11 cellular contexts compared by ENCODE assay signal in genomic region chr2:182379235-182379634, GRCh38. TPM values are rescaled to one million over a fixed set of nuclear protein-coding genes. Genes with fewer than 3 reads are reported as not detected.
DNase-seq lines count a peak whose midpoint lies in the region; ATAC-seq and TF ChIP-seq lines count a peak whose summit lies in the region.
"Had no signal": no experiment of that assay in that cellular context is flagged by ENCODE, and none has a peak within 500 bp of the region (broad histone marks: within the 10 kb centered on the region; RNA-seq: fewer than 3 reads in every experiment).

No MANE protein-coding gene starts in this region.

- H3K9me3 ChIP-seq in breast epithelium (peaks cover 7 to 23% of the 10 kb centered on the region in 2 donors), uterus (peaks cover 0 to 3% of the 10 kb centered on the region in 2 donors)

- H3K4me1 Mint-ChIP-seq in MCF 10A (ENCODE audit: insufficient read depth, unreplicated experiment), result peaks cover 5% of the 10 kb centered on the region
- H3K4me1 Mint-ChIP-seq in naive thymus-derived CD8-positive, alpha-beta T cell, result no peaks in the 10 kb centered on the region
- H3K4me1 Mint-ChIP-seq: activated CD4-positive, alpha-beta T cell treated with anti-CD3 and anti-CD28 coated beads for 36 hours had no signal

- no peaks in the 10 kb centered on the region for H3K36me3 Mint-ChIP-seq in MCF 10A (ENCODE audit: insufficient read depth, unreplicated experiment)
- H3K36me3 Mint-ChIP-seq in naive thymus-derived CD8-positive, alpha-beta T cell, result peaks cover 0 to 12% (median 0%) of the 10 kb centered on the region in 3 donors

- H3K27me3 ChIP-seq in breast epithelium (no peaks in the 10 kb centered on the region), uterus (no peaks in the 10 kb centered on the region)

- H3K27ac ChIP-seq in breast epithelium (no peak overlapping the region), uterus (peak overlapping the region; percentile 6 to 10)

- in situ Hi-C loops in astrocyte of the spinal cord (cut with HindIII; ENCODE audit: low sequenced_read_pairs), result no loop called here

- no peak for TF ChIP-seq CTCF in MCF 10A (IDR thresholded peaks at IDR 0.05; ENCODE audit: unreplicated experiment)
- no peak for TF ChIP-seq CTCF in breast epithelium (IDR thresholded peaks at IDR 0.05)
- no peak for TF ChIP-seq CTCF in astrocyte of the spinal cord (IDR thresholded peaks at IDR 0.05; ENCODE audit: low read depth, low read length)
- no peak for TF ChIP-seq CTCF in uterus (IDR thresholded peaks at IDR 0.05)

- BruUV-seq in MCF 10A (replicated peaks; lab: Mats Ljungman, UMichigan), result no TSS peak

- H3K9me3 Mint-ChIP-seq in MCF 10A (ENCODE audit: unreplicated experiment), result peaks cover 16% of the 10 kb centered on the region
- peaks cover 0 to 48% (median 26%) of the 10 kb centered on the region in 9 donors for H3K9me3 Mint-ChIP-seq in naive thymus-derived CD8-positive, alpha-beta T cell

- TF ChIP-seq POLR2A in breast epithelium (IDR thresholded peaks at IDR 0.05), result no peak
- no peak for TF ChIP-seq POLR2A in uterus (IDR thresholded peaks at IDR 0.05)

- peak overlapping the region; percentile 54 for H3K27ac Mint-ChIP-seq in MCF 10A (ENCODE audit: low read depth, unreplicated experiment)
- no peak overlapping the region for H3K27ac Mint-ChIP-seq in naive thymus-derived CD8-positive, alpha-beta T cell
- H3K27ac Mint-ChIP-seq: activated CD4-positive, alpha-beta T cell treated with anti-CD3 and anti-CD28 coated beads for 36 hours had no signal

- H3K4me3 Mint-ChIP-seq in MCF 10A (ENCODE audit: unreplicated experiment), result no peak overlapping the region
- H3K4me3 Mint-ChIP-seq in naive thymus-derived CD8-positive, alpha-beta T cell, result no peak overlapping the region
- H3K4me3 Mint-ChIP-seq: activated CD4-positive, alpha-beta T cell treated with anti-CD3 and anti-CD28 coated beads for 36 hours had no signal

- POLR2A ChIA-PET in MCF 10A (lab: Yijun Ruan, JAX), result no interaction called here
- POLR2A ChIA-PET in naive thymus-derived CD8-positive, alpha-beta T cell (lab: Charles Lee), result no interaction called here

- DNase-seq in MCF 10A (ENCODE audit: unreplicated experiment) (peak; percentile 12), breast epithelium (ENCODE audit: low spot score in 2 of 2) (no peak), astrocyte of the spinal cord (ENCODE audit: low read depth, low spot score) (peak; percentile 75), inferior parietal cortex (ENCODE audit: extremely low spot score) (peak; percentile 42), uterus (no peak), GDM1 (lab: John Stamatoyannopoulos, UW) (no peak)
- DNase-seq in naive thymus-derived CD8-positive, alpha-beta T cell, result no peak
- DNase-seq: activated CD4-positive, alpha-beta T cell treated with anti-CD3 and anti-CD28 coated beads for 36 hours; hypothalamus; stimulated activated CD4-positive, alpha-beta T cell treated with anti-CD3 and anti-CD28 coated beads, Interleukin-12 subunit alpha, Interleukin-12 subunit beta, amount 100 ng/mL, for 4 hours had no signal

- H3K36me3 ChIP-seq in breast epithelium (no peaks in the 10 kb centered on the region), uterus (no peaks in the 10 kb centered on the region)

- CTCF ChIA-PET in MCF 10A (lab: Yijun Ruan, JAX), result interaction anchor here (0.6 kb wide), 1 partner anchor 1679 kb away, joined by 4 read pairs; no protein-coding TSS in a partner anchor

- H3K4me3 ChIP-seq in breast epithelium (no peak overlapping the region), astrocyte of the spinal cord (ENCODE audit: low read depth, low read length) (no peak overlapping the region), uterus (no peak overlapping the region)

- intact Hi-C loops in MCF 10A (cut with micrococcal nuclease) (no loop called here), breast epithelium (cut with DNase I; ENCODE audit: low total_unique reads) (loop anchor here (5.0 kb wide), 1 partner anchor 1862 kb away; no protein-coding TSS in a partner anchor), uterus (cut with DNase I; ENCODE audit: low total_unique reads) (no loop called here)

- no peak for ATAC-seq in naive thymus-derived CD8-positive, alpha-beta T cell
- no peak for ATAC-seq in esophagus mucosa
- ATAC-seq: activated CD4-positive, alpha-beta T cell treated with anti-CD3 and anti-CD28 coated beads for 36 hours had no signal

- no peaks in the 10 kb centered on the region for H3K27me3 Mint-ChIP-seq in MCF 10A (ENCODE audit: insufficient read depth, unreplicated experiment)
- no peaks in the 10 kb centered on the region for H3K27me3 Mint-ChIP-seq in naive thymus-derived CD8-positive, alpha-beta T cell
- H3K27me3 Mint-ChIP-seq: activated CD4-positive, alpha-beta T cell treated with anti-CD3 and anti-CD28 coated beads for 36 hours had no signal

- no peaks in the 10 kb centered on the region for H3K4me1 ChIP-seq in breast epithelium
- H3K4me1 ChIP-seq in uterus, result peaks cover 0 to 3% of the 10 kb centered on the region in 2 donors

RNA-seq across cellular contexts. Expression of gene PDE1A, which starts 47.6 kb away (rescaled TPM):
- total RNA-seq in MCF 10A (2022) (0.15 and 0.30 TPM in 2 replicates), breast epithelium (1 to 10 TPM; 4.3 to 7.9 (median 5.6) TPM), uterus (10 to 100 TPM; 13.1 to 83.1 (median 27.3) TPM), esophagus mucosa (1.2 TPM)
- total RNA-seq in naive thymus-derived CD8-positive, alpha-beta T cell, result not detected
- polyA plus RNA-seq in naive thymus-derived CD8-positive, alpha-beta T cell, result not detected
- total RNA-seq: activated CD4-positive, alpha-beta T cell treated with anti-CD3 and anti-CD28 coated beads for 36 hours had no signal

Comparison
In these comparisons a context has a peak if more than half of its experiments do, and no peak if none do; other contexts are left out.
1. DNase-seq: peak in MCF 10A (single experiment), astrocyte of the spinal cord (single experiment) and inferior parietal cortex (single experiment); none in breast epithelium (0 of 2), uterus (0 of 2), GDM1 (single experiment) and naive thymus-derived CD8-positive, alpha-beta T cell (0 of 10).
2. H3K27ac ChIP-seq: peak in uterus (2 of 2); none in breast epithelium (0 of 2).